19 cellular contexts compared by ENCODE assay signal in genomic region chr5:67561145-67561932, GRCh38.
"Had no signal": no experiment of that assay in that cellular context is flagged by ENCODE, and none has a peak within 500 bp of the region (broad histone marks: within the 10 kb centered on the region; RNA-seq: fewer than 3 reads in every experiment).

No MANE protein-coding gene starts in this region.

- ATAC-seq: activated T-helper 17 cell treated with anti-CD3 and anti-CD28 coated beads, Interleukin-2, amount 50 U/mL, for 72 hours; left colon; natural killer cell treated with Interleukin-12 subunit alpha and Interleukin-12 subunit beta and Interleukin-15 and Interleukin-18, amount 100 ng/mL, for 72 hours; stimulated activated naive CD8-positive, alpha-beta T cell treated with anti-CD3 and anti-CD28 coated beads, Interleukin-15, Interleukin-2, amounts not matched to agents 100 U/mL and 50 U/mL, for 24 hours; upper lobe of right lung had no signal

- H3K4me3 ChIP-seq: sigmoid colon, suprapubic skin, upper lobe of right lung had no signal

- DNase-seq: activated CD4-positive, alpha-beta T cell treated with anti-CD3 and anti-CD28 coated beads, Interleukin-2, amount 10 ng/mL, durations not matched to agents 7 days and 5 days; activated CD4-positive, CD25-positive, alpha-beta regulatory T cell; activated naive CD4-positive, alpha-beta T cell treated with anti-CD3 and anti-CD28 coated beads, Interleukin-2, amount 10 ng/mL, durations not matched to agents 7 days and 5 days; activated T-cell treated with anti-CD3 and anti-CD28 coated beads for 4 hours; cortex of kidney; effector memory CD4-positive, alpha-beta T cell; head of caudate nucleus; left colon; nucleus accumbens; sigmoid colon; stimulated activated CD4-positive, alpha-beta T cell treated with anti-CD3 and anti-CD28 coated beads, Interleukin-4, amount 100 ng/mL, for 1 hour; stimulated activated CD8-positive, alpha-beta memory T cell treated with anti-CD3 and anti-CD28 coated beads, Interleukin-4, amount 100 ng/mL, for 48 hours; stimulated activated naive CD8-positive, alpha-beta T cell treated with anti-CD3 and anti-CD28 coated beads, Interleukin-15, Interleukin-2, amounts not matched to agents 100 U/mL and 50 U/mL, for 24 hours; T-helper 2 cell; upper lobe of right lung had no signal

- H3K27ac ChIP-seq: epithelial cell of prostate, sigmoid colon, suprapubic skin, upper lobe of right lung had no signal

- H3K36me3 ChIP-seq: sigmoid colon, suprapubic skin, upper lobe of right lung had no signal

- H3K4me1 ChIP-seq: upper lobe of right lung had no signal

- H3K27me3 ChIP-seq: sigmoid colon, suprapubic skin, upper lobe of right lung had no signal

- H3K9me3 ChIP-seq: sigmoid colon, upper lobe of right lung had no signal
